29 cellular contexts compared by ENCODE assay signal in the genomic region with DNA sequence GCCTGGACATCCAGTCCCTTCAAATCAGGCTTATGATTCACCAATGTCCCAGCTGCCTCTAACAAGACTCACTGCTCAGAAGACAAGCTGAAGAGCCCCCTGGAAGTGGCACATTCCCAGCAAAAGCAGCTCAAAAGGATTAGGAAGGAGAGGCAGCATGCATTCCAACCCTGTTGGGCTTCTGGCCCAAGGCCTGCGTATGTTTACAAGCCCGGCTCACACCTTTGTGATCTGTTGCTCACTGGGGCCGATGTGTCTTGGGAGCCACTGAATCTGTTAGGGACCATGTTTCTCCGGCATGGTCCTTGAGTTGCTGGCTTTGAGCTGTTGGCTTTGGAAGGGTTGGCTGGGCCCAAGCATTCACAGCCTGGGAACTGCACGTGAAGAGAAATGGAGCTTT.
"Had no signal": no experiment of that assay in that cellular context is flagged by ENCODE, and none has a peak within 500 bp of the region (broad histone marks: within the 10 kb centered on the region; RNA-seq: fewer than 3 reads in every experiment).

No MANE protein-coding gene starts in this region.

- FAIRE-seq: endometrium, islet of Langerhans had no signal

- H3K4me3 ChIP-seq: colonic mucosa, esophagus squamous epithelium, heart right ventricle, ovary, psoas muscle, skin epidermis, tibial artery had no signal

- H3K9me3 Mint-ChIP-seq: central memory CD8-positive, alpha-beta T cell; dendritic cell treated with granulocyte-macrophage colony-stimulating factor and Interleukin-4, amounts not matched to agents 40 ng/mL and 50 ng/mL, for 4 days; nephron; stimulated activated naive CD8-positive, alpha-beta T cell treated with anti-CD3 and anti-CD28 coated beads, Interleukin-15, amount 100 ng/mL, for 72 hours; type B pancreatic cell had no signal

- H3K27me3 ChIP-seq: colonic mucosa, ovary had no signal

- H3K36me3 Mint-ChIP-seq: naive thymus-derived CD4-positive, alpha-beta T cell; type B pancreatic cell had no signal

- H3K27ac Mint-ChIP-seq: dendritic cell treated with granulocyte-macrophage colony-stimulating factor and Interleukin-4, amounts not matched to agents 40 ng/mL and 50 ng/mL, for 4 days; naive thymus-derived CD4-positive, alpha-beta T cell; nephron; stimulated activated naive CD8-positive, alpha-beta T cell treated with anti-CD3 and anti-CD28 coated beads, Interleukin-15, amount 100 ng/mL, for 72 hours; type B pancreatic cell had no signal

- DNase-seq: colonic mucosa; effector CD8-positive, alpha-beta T cell; erythroblast; esophagus squamous epithelium; foreskin melanocyte; glutamatergic neuron; heart right ventricle; hippocampal formation; left colon; mesenchymal stem cell; midbrain; naive thymus-derived CD4-positive, alpha-beta T cell; occipital lobe; ovary; psoas muscle; right cardiac atrium; stimulated activated CD4-positive, alpha-beta T cell treated with anti-CD3 and anti-CD28 coated beads, Interleukin-15, amount 100 ng/mL, for 24 hours; stimulated activated CD4-positive, alpha-beta T cell treated with anti-CD3 and anti-CD28 coated beads, Interleukin-2, amount 100 ng/mL, for 48 hours; stimulated activated CD8-positive, alpha-beta memory T cell treated with anti-CD3 and anti-CD28 coated beads, Interleukin-4, amount 100 ng/mL, for 48 hours; stimulated activated naive CD4-positive, alpha-beta T cell; stimulated activated naive CD8-positive, alpha-beta T cell treated with anti-CD3 and anti-CD28 coated beads, Interleukin-15, amount 100 ng/mL, for 72 hours; tibial artery had no signal

- H3K4me1 Mint-ChIP-seq: central memory CD8-positive, alpha-beta T cell; stimulated activated naive CD8-positive, alpha-beta T cell treated with anti-CD3 and anti-CD28 coated beads, Interleukin-15, amount 100 ng/mL, for 72 hours had no signal

- H3K4me1 ChIP-seq: colonic mucosa, esophagus squamous epithelium, heart right ventricle, psoas muscle, tibial artery had no signal

- H3K36me3 ChIP-seq: colonic mucosa, esophagus squamous epithelium, heart right ventricle, ovary, tibial artery had no signal

- ATAC-seq: heart right ventricle; left colon; naive thymus-derived CD4-positive, alpha-beta T cell; psoas muscle; right cardiac atrium; stimulated activated naive CD8-positive, alpha-beta T cell treated with anti-CD3 and anti-CD28 coated beads, Interleukin-15, amount 100 ng/mL, for 72 hours had no signal

- H3K4me3 Mint-ChIP-seq: central memory CD8-positive, alpha-beta T cell; dendritic cell treated with granulocyte-macrophage colony-stimulating factor and Interleukin-4, amounts not matched to agents 40 ng/mL and 50 ng/mL, for 4 days; naive thymus-derived CD4-positive, alpha-beta T cell; nephron; stimulated activated naive CD8-positive, alpha-beta T cell treated with anti-CD3 and anti-CD28 coated beads, Interleukin-15, amount 100 ng/mL, for 72 hours; type B pancreatic cell had no signal

- H3K9me3 ChIP-seq: colonic mucosa, esophagus squamous epithelium, heart right ventricle, ovary, psoas muscle, tibial artery had no signal

- H3K27ac ChIP-seq: colonic mucosa, esophagus squamous epithelium, heart right ventricle, ovary, psoas muscle, skin epidermis, tibial artery had no signal
